15 cellular contexts compared by ENCODE assay signal in the genomic region with DNA sequence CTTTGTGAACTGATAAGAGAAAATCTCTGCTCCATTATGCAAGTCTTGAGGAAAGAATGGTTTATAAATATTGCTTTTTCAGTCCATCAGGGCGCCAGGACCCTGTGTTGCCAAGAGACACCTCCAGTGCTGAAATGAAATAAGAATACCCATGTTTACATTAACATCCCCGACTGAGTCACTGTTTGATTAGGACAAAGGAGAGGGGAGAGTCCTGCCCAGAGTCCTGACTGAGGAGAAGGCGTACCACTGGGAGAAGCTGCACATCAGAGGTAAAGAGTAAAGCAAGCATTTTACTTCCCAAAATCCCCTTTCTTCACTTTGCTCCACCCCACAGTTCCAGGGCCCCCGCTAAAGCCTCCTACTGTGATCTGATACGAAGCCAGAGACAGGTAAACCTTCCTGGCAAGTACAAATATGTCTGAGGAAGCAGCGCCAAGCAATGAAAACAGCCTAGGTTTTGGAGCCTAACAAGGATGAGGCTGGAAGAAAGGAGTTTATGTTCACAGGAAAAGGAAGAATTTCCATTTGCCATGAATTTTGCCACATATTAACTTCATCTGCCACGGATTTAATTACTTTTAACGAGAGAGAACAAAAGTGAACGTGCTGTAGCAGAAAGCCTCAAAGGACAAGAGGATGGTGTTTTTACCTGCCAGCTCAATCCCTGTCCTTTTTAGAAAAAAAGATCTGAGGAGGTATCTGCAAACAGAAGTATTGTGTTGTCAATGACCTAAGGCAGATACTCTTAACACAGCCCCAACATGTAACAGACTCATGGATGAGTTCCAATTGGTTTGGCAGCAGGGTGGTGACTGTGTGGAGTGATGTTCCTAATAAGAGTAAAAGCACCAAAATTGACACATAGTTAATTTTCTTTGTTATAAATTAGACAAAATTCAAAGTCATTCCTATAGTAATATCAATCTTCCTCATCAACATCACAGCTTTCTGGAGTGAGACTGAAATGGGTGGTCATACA.
DNase-seq lines count a peak whose midpoint lies in the region; ATAC-seq and FAIRE-seq lines count a peak whose summit lies in the region.
"Had no signal": no experiment of that assay in that cellular context is flagged by ENCODE, and none has a peak within 500 bp of the region (broad histone marks: within the 10 kb centered on the region; RNA-seq: fewer than 3 reads in every experiment).

No MANE protein-coding gene starts in this region.

- CTCF ChIA-PET in activated CD8-positive, alpha-beta memory T cell treated with anti-CD3 and anti-CD28 coated beads, Interleukin-2, amount 10 ng/mL, durations not matched to agents 7 days and 5 days (lab: Charles Lee), result no interaction called here

- peak; percentile 32 for FAIRE-seq in RCC 7860 (lab: Jason Lieb, UNC)

- H3K4me1 Mint-ChIP-seq in activated CD8-positive, alpha-beta memory T cell treated with anti-CD3 and anti-CD28 coated beads, Interleukin-2, amount 10 ng/mL, durations not matched to agents 7 days and 5 days, result no peaks in the 10 kb centered on the region

- peak overlapping the region; percentile 44 for H3K4me3 ChIP-seq in iPS-20b (ENCODE audit: low read length)
- H3K4me3 ChIP-seq: BLaER1, left ventricle myocardium inferior, SK-N-MC, thoracic aorta had no signal

- no peak overlapping the region for H3K4me3 Mint-ChIP-seq in activated CD8-positive, alpha-beta memory T cell treated with anti-CD3 and anti-CD28 coated beads, Interleukin-2, amount 10 ng/mL, durations not matched to agents 7 days and 5 days

- DNase-seq in ELR (ENCODE audit: low read depth), result peak; percentile 52
- peak; percentile 43 for DNase-seq in NCI-H1092 treated with DMSO at 0.1 percent for 48 hours (lab: John Stamatoyannopoulos, UW)
- peak; percentile 53 for DNase-seq in RCC 7860 (ENCODE audit: low spot score)
- DNase-seq in activated T-cell treated with anti-CD3 and anti-CD28 coated beads, Interleukin-2, amount 50 U/mL, for 1 hour, result no peak
- no peak for DNase-seq in activated CD8-positive, alpha-beta memory T cell treated with anti-CD3 and anti-CD28 coated beads, Interleukin-2, amount 50 U/mL, for 4 hours
- no peak for DNase-seq in activated CD8-positive, alpha-beta memory T cell treated with anti-CD3 and anti-CD28 coated beads, Interleukin-2, amount 10 ng/mL, durations not matched to agents 7 days and 5 days
- DNase-seq: left ventricle myocardium inferior, NCI-H526 had no signal

- no peaks in the 10 kb centered on the region for H3K9me3 Mint-ChIP-seq in activated CD8-positive, alpha-beta memory T cell treated with anti-CD3 and anti-CD28 coated beads, Interleukin-2, amount 10 ng/mL, durations not matched to agents 7 days and 5 days (ENCODE audit: low read depth)

- H3K27me3 Mint-ChIP-seq in activated CD8-positive, alpha-beta memory T cell treated with anti-CD3 and anti-CD28 coated beads, Interleukin-2, amount 10 ng/mL, durations not matched to agents 7 days and 5 days, result peaks cover 3% of the 10 kb centered on the region

- H3K9ac ChIP-seq in iPS-20b (ENCODE audit: low read depth, low read length), result no peak overlapping the region
- H3K9ac ChIP-seq: BLaER1 had no signal

- H3K36me3 Mint-ChIP-seq in activated CD8-positive, alpha-beta memory T cell treated with anti-CD3 and anti-CD28 coated beads, Interleukin-2, amount 10 ng/mL, durations not matched to agents 7 days and 5 days, result no peaks in the 10 kb centered on the region

- H3K36me3 ChIP-seq in iPS-20b (ENCODE audit: insufficient read depth, low read depth, low read length), result no peaks in the 10 kb centered on the region
- H3K36me3 ChIP-seq: BLaER1, left ventricle myocardium inferior, neutrophil, thoracic aorta had no signal

- H3K27me3 ChIP-seq in iPS-20b (ENCODE audit: insufficient read depth, low read length), result peaks cover 14% of the 10 kb centered on the region; the same call in 1 of the 2 replicates
- H3K27me3 ChIP-seq: BLaER1, neutrophil had no signal

- ATAC-seq in GM18870 (IDR thresholded peaks at IDR 0.05; ENCODE audit: unreplicated experiment), result no peak
- ATAC-seq in activated CD8-positive, alpha-beta memory T cell treated with anti-CD3 and anti-CD28 coated beads, Interleukin-2, amount 10 ng/mL, durations not matched to agents 7 days and 5 days, result no peak

- H3K27ac Mint-ChIP-seq in activated CD8-positive, alpha-beta memory T cell treated with anti-CD3 and anti-CD28 coated beads, Interleukin-2, amount 10 ng/mL, durations not matched to agents 7 days and 5 days, result no peak overlapping the region

- H3K9me3 ChIP-seq in iPS-20b (ENCODE audit: insufficient read depth, low read depth, low read length), result no peaks in the 10 kb centered on the region
- H3K9me3 ChIP-seq: BLaER1, left ventricle myocardium inferior, neutrophil, thoracic aorta had no signal

- H3K4me1 ChIP-seq in iPS-20b (ENCODE audit: insufficient read depth, low read length), result peaks cover 33% of the 10 kb centered on the region
- H3K4me1 ChIP-seq: BLaER1, left ventricle myocardium inferior had no signal

- H3K27ac ChIP-seq in iPS-20b (ENCODE audit: low read length), result no peak overlapping the region
- H3K27ac ChIP-seq: BLaER1, left ventricle myocardium inferior, neutrophil, SK-N-MC, thoracic aorta, VCaP had no signal

Comparison
In these comparisons a context has a peak if more than half of its experiments do, and no peak if none do; other contexts are left out.
1. DNase-seq: peak in ELR (single experiment), NCI-H1092 treated with DMSO at 0.1 percent for 48 hours (single experiment) and RCC 7860 (single experiment); none in activated T-cell treated with anti-CD3 and anti-CD28 coated beads, Interleukin-2, amount 50 U/mL, for 1 hour (single experiment), activated CD8-positive, alpha-beta memory T cell treated with anti-CD3 and anti-CD28 coated beads, Interleukin-2, amount 50 U/mL, for 4 hours (single experiment) and activated CD8-positive, alpha-beta memory T cell treated with anti-CD3 and anti-CD28 coated beads, Interleukin-2, amount 10 ng/mL, durations not matched to agents 7 days and 5 days (single experiment).